Comparison of ENCODE assay signal across 19 cellular contexts in the genomic region with DNA sequence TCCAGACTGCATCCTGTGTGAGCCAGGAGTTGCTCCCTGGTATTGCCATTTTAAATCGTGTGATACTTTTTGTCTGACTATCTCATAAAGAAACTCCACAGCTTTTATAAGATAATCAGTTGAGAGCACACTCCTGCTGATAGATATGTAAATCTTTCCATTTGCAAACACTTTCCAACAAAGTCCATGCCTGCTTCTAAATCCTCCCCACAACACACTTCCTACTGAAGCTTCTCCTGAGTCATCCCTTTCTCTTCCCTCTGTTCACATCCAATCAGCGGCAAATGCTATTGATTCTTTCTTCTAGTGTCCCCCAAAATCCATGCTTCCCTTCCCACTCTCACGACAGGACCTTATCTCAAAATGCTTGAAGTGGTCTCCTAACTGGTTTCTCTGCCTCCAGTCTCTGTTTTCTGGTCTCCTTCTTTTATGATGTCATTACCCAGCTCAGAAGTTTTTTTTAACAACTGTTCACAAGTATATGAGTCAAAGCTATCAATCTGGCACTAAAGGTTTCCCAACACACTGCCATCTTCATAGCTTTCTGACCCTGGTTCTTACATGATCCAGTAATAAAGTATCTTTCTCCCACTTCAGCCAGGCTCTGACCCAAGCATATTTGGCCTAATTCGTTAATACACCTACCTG. TPM values are rescaled to one million over a fixed set of nuclear protein-coding genes. Genes with fewer than 3 reads are reported as not detected.
DNase-seq lines count a peak whose midpoint lies in the region; ATAC-seq and TF ChIP-seq lines count a peak whose summit lies in the region.
"Had no signal": no experiment of that assay in that cellular context is flagged by ENCODE, and none has a peak within 500 bp of the region (broad histone marks: within the 10 kb centered on the region; RNA-seq: fewer than 3 reads in every experiment).

No MANE protein-coding gene starts in this region.

- DNase-seq in H9 (no peak), Panc1 (ENCODE audit: low read depth, low spot score) (no peak), fibroblast of villous mesenchyme (ENCODE audit: low read depth) (peak; percentile 28), renal cortical epithelial cell (ENCODE audit: low read depth) (peak; percentile 59), NCI-H345 treated with DMSO at 0.1 percent for 48 hours (lab: John Stamatoyannopoulos, UW; ENCODE audit: unreplicated experiment) (no peak)
- DNase-seq: activated CD4-positive, CD25-positive, alpha-beta regulatory T cell; amygdala; effector memory CD8-positive, alpha-beta T cell; foreskin melanocyte; MM.1S; NCI-H1930; occipital lobe; Right ventricle myocardium superior; stimulated activated CD4-positive, alpha-beta T cell treated with anti-CD3 and anti-CD28 coated beads, Interleukin-4, amount 100 ng/mL, for 24 hours had no signal

- no peak overlapping the region for H2AK5ac ChIP-seq in H9 (ENCODE audit: insufficient read length, low read length)

- H3K4me1 ChIP-seq in H9 (ENCODE audit: insufficient read depth, low read length) (peaks cover 5% of the 10 kb centered on the region; the same call in 1 of the 2 replicates), Panc1 (ENCODE audit: control insufficient read depth, insufficient read depth, low read length) (peaks cover 33% of the 10 kb centered on the region)

- H3K27ac ChIP-seq in H9 (ENCODE audit: insufficient read length, low read depth, low read length) (no peak overlapping the region), Panc1 (ENCODE audit: low read length) (peak overlapping the region; percentile 24)
- H3K27ac ChIP-seq: BLaER1 had no signal

- no peaks in the 10 kb centered on the region for H3K27me3 Mint-ChIP-seq in H9 (ENCODE audit: low read depth)

- CTCF ChIA-PET in Panc1 (lab: Charles Lee): no interaction called here

- in situ Hi-C loops in Panc1 (cut with HindIII; ENCODE audit: low pct_unique_long_range_greater_than_20kb, low sequenced_read_pairs): no loop called here

- peaks cover 0 to under 1% of the 10 kb centered on the region in 2 experiments; a peak in 1 of 5 replicates for H3K9me3 Mint-ChIP-seq in H9
- H3K9me3 Mint-ChIP-seq: activated T-helper 2 cell treated with anti-CD3 and anti-CD28 coated beads, Interferon-gamma antibody, Interleukin-2, Interleukin-4, amounts not matched to agents 10 μg/mL and 5 μg/mL and 100 μg/mL, durations not matched to agents 14 hours and 24 hours and 36 hours; effector memory CD8-positive, alpha-beta T cell had no signal

- peak overlapping the region in 2 of 3 experiments; percentile 15 to 85; a peak in 5 of 7 replicates for H3K27ac Mint-ChIP-seq in H9
- H3K27ac Mint-ChIP-seq: activated T-helper 2 cell treated with anti-CD3 and anti-CD28 coated beads, Interferon-gamma antibody, Interleukin-2, Interleukin-4, amounts not matched to agents 10 μg/mL and 5 μg/mL and 100 μg/mL, durations not matched to agents 14 hours and 24 hours and 36 hours; effector memory CD8-positive, alpha-beta T cell had no signal

- H3K14ac ChIP-seq in H9 (ENCODE audit: insufficient read depth, low read length): no peak overlapping the region

- no peak overlapping the region for H3K23ac ChIP-seq in H9 (ENCODE audit: insufficient read length, low read depth, low read length)

- H3K27me3 ChIP-seq in H9 (ENCODE audit: insufficient read depth, low read length) (no peaks in the 10 kb centered on the region), Panc1 (ENCODE audit: control insufficient read depth, insufficient read depth, low read length) (no peaks in the 10 kb centered on the region)

- H2BK5ac ChIP-seq in H9 (ENCODE audit: insufficient read length, low read length): no peak overlapping the region

- no peak overlapping the region for H2BK120ac ChIP-seq in H9 (ENCODE audit: low read depth, low read length, poor library complexity, severe bottlenecking)

- no CpG with 5 or more reads among the region's 4 CpGs for WGBS in H9 (ENCODE audit: extremely low coverage, insufficient read length, low lambda C conversion rate)

- no TSS peak for BruUV-seq in Panc1 (replicated peaks; lab: Mats Ljungman, UMichigan)

- H4K8ac ChIP-seq in H9 (replicated peaks; ENCODE audit: insufficient read length, low read depth, low read length): no peak overlapping the region

- POLR2A ChIA-PET in Panc1 (lab: Charles Lee): interaction anchor here (0.6 kb wide), 2 partner anchors 9 to 10 kb away, joined by 3 read pairs; no protein-coding TSS in a partner anchor

- H3K79me1 ChIP-seq in H9 (ENCODE audit: insufficient read depth, low read depth, low read length, poor library complexity, severe bottlenecking): no peaks in the 10 kb centered on the region

- no peak overlapping the region for H2AFZ ChIP-seq in H9 (ENCODE audit: low read length)

- no peaks in the 10 kb centered on the region for H3K79me2 ChIP-seq in H9 (ENCODE audit: insufficient read depth, low read length)

- H3K4me1 Mint-ChIP-seq in H9: peaks cover 44% of the 10 kb centered on the region in 2 experiments

- H3K9me3 ChIP-seq in H9 (ENCODE audit: control insufficient read depth, low read depth, low read length) (no peaks in the 10 kb centered on the region), Panc1 (ENCODE audit: control insufficient read depth, insufficient read depth, low read depth, low read length) (no peaks in the 10 kb centered on the region)

- H4K20me1 ChIP-seq in H9 (ENCODE audit: control insufficient read depth, insufficient read depth, insufficient read length): no peaks in the 10 kb centered on the region
- H4K20me1 ChIP-seq: BLaER1 had no signal

- H4K91ac ChIP-seq in H9 (ENCODE audit: insufficient read length, low read depth, low read length): no peak overlapping the region

- H3T11ph ChIP-seq in H9 (ENCODE audit: low read length): no peak overlapping the region

- H3K23me2 ChIP-seq in H9 (ENCODE audit: insufficient read length, low read depth, low read length, poor library complexity, severe bottlenecking): peaks cover 16% of the 10 kb centered on the region

- H2BK12ac ChIP-seq in H9 (ENCODE audit: insufficient read length, low read depth, low read length): no peak overlapping the region

- no peak for ATAC-seq in Panc1
- no peak for ATAC-seq in GM21786 (IDR thresholded peaks at IDR 0.05; ENCODE audit: unreplicated experiment)
- no peak for ATAC-seq in GM19455 (IDR thresholded peaks at IDR 0.05; ENCODE audit: unreplicated experiment)
- ATAC-seq: effector memory CD8-positive, alpha-beta T cell; left lobe of liver had no signal

- H3K4me3 Mint-ChIP-seq in H9: no peak overlapping the region
- H3K4me3 Mint-ChIP-seq: effector memory CD8-positive, alpha-beta T cell had no signal

- no peaks in the 10 kb centered on the region for H3K36me3 ChIP-seq in Panc1 (ENCODE audit: control insufficient read depth, insufficient read depth, low read length)
- H3K36me3 ChIP-seq: BLaER1 had no signal

- no peak overlapping the region for H3K4me2 ChIP-seq in H9 (ENCODE audit: insufficient read depth, insufficient read length, low read length)
- H3K4me2 ChIP-seq: BLaER1 had no signal

- no peak overlapping the region for H2BK20ac ChIP-seq in H9 (ENCODE audit: low read depth, low read length, poor library complexity, severe bottlenecking)

- H4K5ac ChIP-seq in H9 (ENCODE audit: insufficient read length, low read depth, low read length): no peak overlapping the region

- no peaks in the 10 kb centered on the region; a peak in 1 of 7 replicates for H3K36me3 Mint-ChIP-seq in H9 (ENCODE audit: insufficient read depth in 1 of 3, low read depth in 3 of 3)

- no peak for TF ChIP-seq CTCF in H9 (conservative IDR thresholded peaks at IDR 0.05)
- TF ChIP-seq CTCF in Panc1 (IDR thresholded peaks at IDR 0.05): no peak
- TF ChIP-seq CTCF in fibroblast of villous mesenchyme (IDR thresholded peaks at IDR 0.05; ENCODE audit: insufficient read depth, low read depth, low read length): no peak

- intact Hi-C loops in Panc1 (cut with micrococcal nuclease; ENCODE audit: unreplicated experiment): no loop called here

- H3K56ac ChIP-seq in H9 (ENCODE audit: insufficient read length, low read depth, low read length): no peak overlapping the region

- no peak overlapping the region for H3K4ac ChIP-seq in H9 (ENCODE audit: low read depth, low read length)

- no peak overlapping the region for H3K18ac ChIP-seq in H9 (ENCODE audit: insufficient read length, low read depth, low read length)

- H3K4me3 ChIP-seq in Panc1 (ENCODE audit: low read depth in 2 of 2, low read length in 2 of 2): no peak overlapping the region
- H3K4me3 ChIP-seq in fibroblast of villous mesenchyme (ENCODE audit: low read depth, low read length): no peak overlapping the region
- H3K4me3 ChIP-seq: BLaER1 had no signal

- no peak overlapping the region for H3K9ac ChIP-seq in H9 (ENCODE audit: extremely low read depth, insufficient read length, low read length)
- H3K9ac ChIP-seq: BLaER1 had no signal

- no peak overlapping the region for H2BK15ac ChIP-seq in H9 (ENCODE audit: low read depth, low read length)

RNA-seq across cellular contexts. Expression of gene WWTR1, which starts 4.5 kb away (rescaled TPM):
- total RNA-seq in H9 (2021) (24.4 and 24.8 TPM in 2 replicates), Panc1 (2021; ENCODE audit: unreplicated experiment) (298 TPM), fibroblast of villous mesenchyme (37.6 and 47.7 TPM in 2 replicates), renal cortical epithelial cell (187 and 209 TPM in 2 replicates)
- 335 TPM for polyA plus RNA-seq in Panc1 (2012; ENCODE audit: insufficient read length)

Comparison
In these comparisons a context has a peak if more than half of its experiments do, and no peak if none do; other contexts are left out.
1. DNase-seq: peak in fibroblast of villous mesenchyme (single experiment) and renal cortical epithelial cell (single experiment); none in H9 (single experiment), Panc1 (single experiment) and NCI-H345 treated with DMSO at 0.1 percent for 48 hours (single experiment).